ENCODE assay signal across 12 cellular contexts in the genomic region with DNA sequence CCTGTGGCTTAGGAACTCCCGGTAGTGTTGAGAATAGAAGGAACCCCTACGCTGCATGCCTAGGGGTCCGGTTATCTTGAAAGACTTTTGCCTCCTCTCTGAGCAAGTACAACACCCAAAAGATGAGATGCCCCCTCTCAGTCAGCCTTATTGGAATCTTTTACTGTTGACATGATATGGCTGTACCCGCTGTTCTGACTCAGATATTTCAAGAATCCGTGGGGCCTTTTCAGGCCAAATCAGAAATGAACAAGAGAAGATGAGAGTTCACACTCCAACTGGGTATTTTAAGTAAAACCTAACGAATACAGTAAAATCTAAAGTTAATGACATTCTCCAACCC.
DNase-seq lines count a peak whose midpoint lies in the region; ATAC-seq and TF ChIP-seq lines count a peak whose summit lies in the region.
"Had no signal": no experiment of that assay in that cellular context is flagged by ENCODE, and none has a peak within 500 bp of the region (broad histone marks: within the 10 kb centered on the region; RNA-seq: fewer than 3 reads in every experiment).

No MANE protein-coding gene starts in this region.

- peaks cover 23% of the 10 kb centered on the region for H3K9me3 Mint-ChIP-seq in neural progenitor cell

- peak overlapping the region; percentile 12 for H2AFZ ChIP-seq in neural progenitor cell (replicated peaks)

- TF ChIP-seq CTCF in HL-60 (IDR thresholded peaks at IDR 0.05; ENCODE audit: insufficient read depth, low read length) (no peak), choroid plexus epithelial cell (conservative IDR thresholded peaks at IDR 0.05; ENCODE audit: low read depth, low read length) (no peak), neural progenitor cell (IDR thresholded peaks at IDR 0.05) (no peak)

- H3K9ac ChIP-seq in ES-I3 (ENCODE audit: low read depth, low read length) (peak overlapping the region; percentile 81), neural progenitor cell (no peak overlapping the region)

- H3K4me3 ChIP-seq in HL-60 (replicated peaks; ENCODE audit: insufficient read depth, low read length): peak overlapping the region; percentile 30
- peak overlapping the region; percentile 55 for H3K4me3 ChIP-seq in choroid plexus epithelial cell (ENCODE audit: low read depth, low read length)
- peak overlapping the region; percentile 33 for H3K4me3 ChIP-seq in neural progenitor cell

- ATAC-seq in HG03460 (IDR thresholded peaks at IDR 0.05; ENCODE audit: unreplicated experiment): no peak

- peak overlapping the region; percentile 52 for H3K4me3 Mint-ChIP-seq in neural progenitor cell

- H3F3A ChIP-seq in neural progenitor cell (ENCODE audit: low read depth): no peaks in the 10 kb centered on the region

- H3K36me3 ChIP-seq in ES-I3 (ENCODE audit: insufficient read depth, low read length) (no peaks in the 10 kb centered on the region), neural progenitor cell (no peaks in the 10 kb centered on the region)

- H3K36me3 Mint-ChIP-seq in neural progenitor cell: no peaks in the 10 kb centered on the region

- H3K27ac ChIP-seq in HL-60 (replicated peaks) (peak overlapping the region; percentile 93), neural progenitor cell (no peak overlapping the region)

- H4K20me1 ChIP-seq in neural progenitor cell (ENCODE audit: low read depth): no peaks in the 10 kb centered on the region

- H3K27me3 ChIP-seq in HL-60 (ENCODE audit: insufficient read depth, poor library complexity, severe bottlenecking): no peaks in the 10 kb centered on the region
- H3K27me3 ChIP-seq in neural progenitor cell: peaks cover 25% of the 10 kb centered on the region

- peak overlapping the region; percentile 69 for H3K4me2 ChIP-seq in neural progenitor cell

- H3K79me2 ChIP-seq in neural progenitor cell (ENCODE audit: low read depth): no peaks in the 10 kb centered on the region

- H3K27me3 Mint-ChIP-seq in neural progenitor cell (ENCODE audit: insufficient read depth, low read depth): peaks cover 10% of the 10 kb centered on the region

- H3K27ac Mint-ChIP-seq in neural progenitor cell: no peak overlapping the region

- H3K4me1 ChIP-seq in ES-I3 (ENCODE audit: insufficient read depth, low read length): no peaks in the 10 kb centered on the region
- no peaks in the 10 kb centered on the region for H3K4me1 ChIP-seq in neural progenitor cell

- DNase-seq in HL-60 (ENCODE audit: low read depth in 1 of 2, low spot score in 1 of 2) (no peak), choroid plexus epithelial cell (ENCODE audit: low read depth) (no peak), neural progenitor cell (ENCODE audit: low spot score) (no peak), NK-92 (lab: John Stamatoyannopoulos, UW; ENCODE audit: unreplicated experiment) (no peak), amniotic stem cell (lab: John Stamatoyannopoulos, UW) (no peak), glomerular visceral epithelial cell (ENCODE audit: extremely low spot score) (no peak)
- DNase-seq: HCEC 1CT, hippocampal formation, NCI-H2081, nucleus accumbens had no signal

- no peaks in the 10 kb centered on the region; the same call in 1 of the 2 replicates for H3K9me3 ChIP-seq in ES-I3 (ENCODE audit: control insufficient read depth, insufficient read depth, low read length)
- H3K9me3 ChIP-seq in neural progenitor cell (ENCODE audit: low read depth): no peaks in the 10 kb centered on the region

- H3K4me1 Mint-ChIP-seq in neural progenitor cell: peaks cover 4% of the 10 kb centered on the region
